31 cellular contexts compared by ENCODE assay signal in genomic region chr1:204702552-204703270, GRCh38. TPM values are rescaled to one million over a fixed set of nuclear protein-coding genes. Genes with fewer than 3 reads are reported as not detected.
"Had no signal": no experiment of that assay in that cellular context is flagged by ENCODE, and none has a peak within 500 bp of the region (broad histone marks: within the 10 kb centered on the region; RNA-seq: fewer than 3 reads in every experiment).

No MANE protein-coding gene starts in this region.

- H3K9me3 ChIP-seq: Peyer's patch, SJSA1, SK-N-SH had no signal

- H3K36me3 ChIP-seq: Peyer's patch, SJSA1 had no signal

- ATAC-seq: activated naive CD8-positive, alpha-beta T cell treated with anti-CD3 and anti-CD28 coated beads, Interleukin-2, amount 50 U/mL, for 24 hours; activated T-cell treated with anti-CD3 and anti-CD28 coated beads, Interleukin-2, amount 50 U/mL, for 4 hours; PC-3 had no signal

- H3K4me3 ChIP-seq: Peyer's patch, SJSA1 had no signal

- H3K27ac ChIP-seq: KMS-11, Peyer's patch, SJSA1, VCaP had no signal

- H3K4me1 ChIP-seq: Peyer's patch, SJSA1 had no signal

- DNase-seq: activated B cell treated with CpG ODN at 0.5 μM for 24 hours; activated CD4-positive, alpha-beta memory T cell treated with anti-CD3 and anti-CD28 coated beads for 36 hours; activated CD4-positive, alpha-beta T cell treated with anti-CD3 and anti-CD28 coated beads for 4 hours; activated CD4-positive, alpha-beta T cell treated with anti-CD3 and anti-CD28 coated beads, Interleukin-2, amount 50 U/mL, for 1 hour; activated CD4-positive, CD25-positive, alpha-beta regulatory T cell treated with anti-CD3 and anti-CD28 coated beads, Interleukin-2, amount 50 U/mL, for 72 hours; activated CD8-positive, alpha-beta memory T cell treated with anti-CD3 and anti-CD28 coated beads, Interleukin-2, amount 50 U/mL, for 4 hours; activated gamma-delta T cell treated with Interleukin-2 at 50 U/mL for 16 hours; activated naive CD4-positive, alpha-beta T cell treated with anti-CD3 and anti-CD28 coated beads for 36 hours; activated naive CD8-positive, alpha-beta T cell treated with anti-CD3 and anti-CD28 coated beads, Interleukin-2, amount 50 U/mL, for 24 hours; activated T-cell treated with anti-CD3 and anti-CD28 coated beads for 4 hours; activated T-cell treated with anti-CD3 and anti-CD28 coated beads, Interleukin-2, amount 50 U/mL, for 4 hours; anterior cingulate cortex; MM.1S; MV-4-11; NCI-H1092; NCI-H1436 treated with DMSO at 0.1 percent for 48 hours; NCI-H1694 treated with DMSO at 0.1 percent for 48 hours; NCI-H2029; NCI-H345; NCI-H524 treated with DMSO at 0.1 percent for 48 hours; PC-3; RPMI8226; SHP77 treated with DMSO at 0.1 percent for 48 hours; SK-N-SH had no signal

- H3K9ac ChIP-seq: KMS-11, SK-N-SH had no signal

- FAIRE-seq: bronchial epithelial cell had no signal

- H3K27me3 ChIP-seq: Peyer's patch had no signal

- H3K4me2 ChIP-seq: KMS-11, SK-N-SH had no signal

RNA-seq across cellular contexts. Expression of gene LRRN2, which starts 17.2 kb away (rescaled TPM):
- total RNA-seq: activated B cell treated with CpG ODN at 0.5 μM for 24 hours; activated CD4-positive, alpha-beta memory T cell treated with anti-CD3 and anti-CD28 coated beads for 36 hours; activated naive CD4-positive, alpha-beta T cell treated with anti-CD3 and anti-CD28 coated beads for 36 hours; activated T-cell treated with anti-CD3 and anti-CD28 coated beads, Interleukin-2, amount 50 U/mL, for 4 hours; activated T-helper 1 cell treated with anti-CD3 and anti-CD28 coated beads, Interleukin-12 subunit alpha, Interleukin-12 subunit beta, Interleukin-2, Interleukin-4 antibody, amounts not matched to agents 30 ng/mL and 10 ng/mL and 1 ng/mL, durations not matched to agents 14 hours and 24 hours and 36 hours; bronchial epithelial cell; LHCN-M2; SJSA1 had no signal
- polyA plus RNA-seq: SK-N-SH had no signal
